27 cellular contexts compared by ENCODE assay signal in genomic region chr12:110159671-110160245, GRCh38.
"Had no signal": no experiment of that assay in that cellular context is flagged by ENCODE, and none has a peak within 500 bp of the region (broad histone marks: within the 10 kb centered on the region; RNA-seq: fewer than 3 reads in every experiment).

No MANE protein-coding gene starts in this region.

- H3K27ac Mint-ChIP-seq: dendritic cell treated with granulocyte-macrophage colony-stimulating factor and Interleukin-4, amounts not matched to agents 40 ng/mL and 50 ng/mL, for 4 days; immature natural killer cell; memory B cell; natural killer cell; stimulated activated naive CD8-positive, alpha-beta T cell treated with anti-CD3 and anti-CD28 coated beads, Interleukin-15, amount 100 ng/mL, for 72 hours; type B pancreatic cell had no signal

- H3K4me1 ChIP-seq: colonic mucosa, prostate gland had no signal

- DNase-seq: colonic mucosa; effector CD8-positive, alpha-beta T cell; foreskin keratinocyte; heart right ventricle; hippocampal formation; immature natural killer cell; islet precursor cell; kidney glomerular epithelial cell; left colon; left ventricle myocardium superior; natural killer cell; right cardiac atrium; spleen; stimulated activated CD4-positive, alpha-beta T cell treated with anti-CD3 and anti-CD28 coated beads, Interleukin-2, amount 100 ng/mL, for 48 hours; stimulated activated CD8-positive, alpha-beta memory T cell treated with anti-CD3 and anti-CD28 coated beads, Interleukin-4, amount 100 ng/mL, for 48 hours; stimulated activated naive CD4-positive, alpha-beta T cell; stimulated activated naive CD8-positive, alpha-beta T cell treated with anti-CD3 and anti-CD28 coated beads, Interleukin-15, amount 100 ng/mL, for 72 hours; tibial artery had no signal

- H3K27me3 ChIP-seq: colonic mucosa, esophagus muscularis mucosa, foreskin keratinocyte, gastroesophageal sphincter, heart right ventricle, spleen, tibial artery had no signal

- H3K4me1 Mint-ChIP-seq: immature natural killer cell, memory B cell, natural killer cell had no signal

- ATAC-seq: foreskin keratinocyte; gastroesophageal sphincter; heart right ventricle; left colon; left ventricle myocardium superior; natural killer cell; right cardiac atrium; stimulated activated naive CD8-positive, alpha-beta T cell treated with anti-CD3 and anti-CD28 coated beads, Interleukin-15, amount 100 ng/mL, for 72 hours had no signal

- H3K4me3 Mint-ChIP-seq: central memory CD8-positive, alpha-beta T cell; dendritic cell treated with granulocyte-macrophage colony-stimulating factor and Interleukin-4, amounts not matched to agents 40 ng/mL and 50 ng/mL, for 4 days; immature natural killer cell; memory B cell; natural killer cell; stimulated activated naive CD8-positive, alpha-beta T cell treated with anti-CD3 and anti-CD28 coated beads, Interleukin-15, amount 100 ng/mL, for 72 hours; type B pancreatic cell had no signal

- H3K27me3 Mint-ChIP-seq: central memory CD8-positive, alpha-beta T cell; dendritic cell treated with granulocyte-macrophage colony-stimulating factor and Interleukin-4, amounts not matched to agents 40 ng/mL and 50 ng/mL, for 4 days; memory B cell; stimulated activated naive CD8-positive, alpha-beta T cell treated with anti-CD3 and anti-CD28 coated beads, Interleukin-15, amount 100 ng/mL, for 72 hours; type B pancreatic cell had no signal

- H3K9me3 ChIP-seq: colonic mucosa, prostate gland had no signal

- H3K27ac ChIP-seq: colonic mucosa, esophagus muscularis mucosa, foreskin keratinocyte, gastroesophageal sphincter, heart right ventricle, prostate gland, skin epidermis, spleen, tibial artery had no signal

- H3K36me3 ChIP-seq: colonic mucosa had no signal

- H3K4me3 ChIP-seq: colonic mucosa, esophagus muscularis mucosa, gastroesophageal sphincter, heart right ventricle, lung, prostate gland, skin epidermis, spleen, tibial artery had no signal
